8 cellular contexts compared by ENCODE assay signal in the genomic region with DNA sequence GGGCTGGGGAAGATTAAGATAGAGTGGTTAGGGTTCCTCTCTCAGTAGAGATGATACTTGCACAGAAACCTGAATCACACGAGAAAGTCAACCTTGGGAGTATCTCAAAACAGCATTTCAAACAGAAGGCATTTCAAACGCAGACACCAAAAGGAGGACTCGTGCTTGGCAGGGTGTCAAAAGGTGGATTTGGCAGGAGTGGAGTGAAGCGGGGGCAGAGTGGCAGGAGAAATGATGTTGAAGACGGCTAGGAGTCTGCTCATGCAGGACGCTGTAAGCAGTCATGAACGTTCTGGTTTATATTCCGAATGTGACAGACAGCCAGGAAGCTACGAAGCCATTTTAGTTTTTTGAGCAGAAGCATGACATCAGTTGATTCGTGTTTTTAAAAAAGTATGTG. TPM values are rescaled to one million over a fixed set of nuclear protein-coding genes. Genes with fewer than 3 reads are reported as not detected.
DNase-seq lines count a peak whose midpoint lies in the region; ATAC-seq, FAIRE-seq and TF ChIP-seq lines count a peak whose summit lies in the region.
"Not testable (repeated sequence)": the region's sequence is repeated elsewhere in the genome, so short reads cannot be mapped to it uniquely, and the experiment has no call there.
"Had no signal": no experiment of that assay in that cellular context is flagged by ENCODE, and none has a peak within 500 bp of the region (broad histone marks: within the 10 kb centered on the region; RNA-seq: fewer than 3 reads in every experiment).

No MANE protein-coding gene starts in this region.

- TF ChIP-seq RAD21 in A549 (conservative IDR thresholded peaks at IDR 0.05 in 1 of 2, IDR thresholded peaks at IDR 0.05 in 1 of 2); H1 (IDR thresholded peaks at IDR 0.05 in 1 of 2, conservative IDR thresholded peaks at IDR 0.05 in 1 of 2; ENCODE audit: low read depth in 2 of 2, low read length in 2 of 2): not testable (repeated sequence)

- not testable (repeated sequence) for H3K4me3 ChIP-seq in A549; H1 (ENCODE audit: extremely low read depth in 1 of 4, insufficient read depth in 2 of 4, low read depth in 3 of 4, low read length in 4 of 4); thyroid gland (replicated peaks in 1 of 3)

- H3K27me3 ChIP-seq in H1 (replicated peaks in 1 of 4; ENCODE audit: control insufficient read depth in 3 of 4, extremely low read depth in 1 of 4, insufficient read depth in 3 of 4, low read length in 3 of 4); thyroid gland: not testable (repeated sequence)

- not testable (repeated sequence) for H4K91ac ChIP-seq in H1 (replicated peaks; ENCODE audit: insufficient read length, low read length)

- FAIRE-seq in A549 (lab: Jason Lieb, UNC) (peak; percentile 85), H1 (lab: Jason Lieb, UNC) (peak; percentile 68)

- CTCF ChIA-PET in A549 (lab: Yijun Ruan, JAX); H1 (lab: Charles Lee; ENCODE audit: partially characterized antibody): not testable (repeated sequence)

- H3K56ac ChIP-seq in H1 (replicated peaks; ENCODE audit: insufficient read length, low read depth, low read length) = not testable (repeated sequence)

- H3K4me1 ChIP-seq in A549; H1 (replicated peaks in 1 of 4; ENCODE audit: control insufficient read depth in 3 of 4, insufficient read depth in 4 of 4, low read length in 3 of 4); thyroid gland: not testable (repeated sequence)

- H3K27ac ChIP-seq in A549; H1 (ENCODE audit: low read depth, low read length); thyroid gland: not testable (repeated sequence)

- not testable (repeated sequence) for TF ChIP-seq POLR2A in A549 (IDR thresholded peaks at IDR 0.05; ENCODE audit: low read length); H1 (IDR thresholded peaks at IDR 0.05; ENCODE audit: control extremely low read depth in 1 of 2, low read depth in 2 of 2, low read length in 2 of 2); thyroid gland (IDR thresholded peaks at IDR 0.05)

- H4K5ac ChIP-seq in H1 (ENCODE audit: insufficient read length, low read depth, low read length) = not testable (repeated sequence)

- not testable (repeated sequence) for TF ChIP-seq CTCF in A549 (IDR thresholded peaks at IDR 0.05); brain (conservative IDR thresholded peaks at IDR 0.05); H1 (IDR thresholded peaks at IDR 0.05; ENCODE audit: control extremely low read depth in 1 of 3, insufficient read depth in 1 of 3, low read depth in 1 of 3, low read length in 3 of 3); mesothelial cell of epicardium (IDR thresholded peaks at IDR 0.05; ENCODE audit: unreplicated experiment); thyroid gland (IDR thresholded peaks at IDR 0.05)

- not testable (repeated sequence) for H2BK120ac ChIP-seq in H1 (replicated peaks; ENCODE audit: low read depth, low read length)

- in situ Hi-C loops in G401 (cut with HindIII; ENCODE audit: low sequenced_read_pairs) = not testable (repeated sequence)

- not testable (repeated sequence) for H2BK20ac ChIP-seq in H1 (ENCODE audit: low read length)

- H3K36me3 Mint-ChIP-seq in brain, mesothelial cell of epicardium: not testable (repeated sequence)

- H3K4me1 Mint-ChIP-seq in brain = peaks cover 17% of the 10 kb centered on the region
- peaks cover 17% of the 10 kb centered on the region for H3K4me1 Mint-ChIP-seq in mesothelial cell of epicardium

- not testable (repeated sequence) for H3K9ac ChIP-seq in H1 (replicated peaks in 1 of 4; ENCODE audit: extremely low read depth in 1 of 4, low read depth in 3 of 4, low read length in 3 of 4)

- POLR2A ChIA-PET in A549 (lab: Yijun Ruan, JAX); H1 (lab: Charles Lee; ENCODE audit: partially characterized antibody): not testable (repeated sequence)

- not testable (repeated sequence) for H3K9me3 Mint-ChIP-seq in brain, mesothelial cell of epicardium

- DNase-seq in A549 (ENCODE audit: low read depth in 1 of 2, low spot score in 1 of 2); H1 (ENCODE audit: low read depth in 1 of 2, low spot score in 2 of 2); mesothelial cell of epicardium (ENCODE audit: low spot score in 2 of 2, unreplicated experiment in 2 of 2): not testable (repeated sequence)
- DNase-seq in G401 (ENCODE audit: low spot score) (peak; percentile 47), NCI-H2196 (lab: John Stamatoyannopoulos, UW; ENCODE audit: unreplicated experiment) (peak; percentile 5), thyroid gland (peak; percentile 46 to 77)

- not testable (repeated sequence) for H3K18ac ChIP-seq in H1 (ENCODE audit: extremely low read depth, low read length)

- not testable (repeated sequence) for H2AFZ ChIP-seq in H1 (ENCODE audit: low read length)

- not testable (repeated sequence) for H3K4ac ChIP-seq in H1 (replicated peaks; ENCODE audit: insufficient read length, low read depth, low read length)

- H3K79me2 ChIP-seq in H1 (ENCODE audit: control insufficient read depth in 1 of 2, insufficient read depth in 2 of 2, low read length in 2 of 2) = not testable (repeated sequence)

- not testable (repeated sequence) for H3K27me3 Mint-ChIP-seq in brain; mesothelial cell of epicardium (ENCODE audit: low read depth)

- ATAC-seq in A549 = not testable (repeated sequence)

- not testable (repeated sequence) for H4K8ac ChIP-seq in H1 (ENCODE audit: extremely low read depth, insufficient read depth, low read length)

- not testable (repeated sequence) for H3K23ac ChIP-seq in H1 (ENCODE audit: insufficient read length)

- not testable (repeated sequence) for H3K14ac ChIP-seq in H1 (ENCODE audit: insufficient read length)

- H2BK5ac ChIP-seq in H1 (ENCODE audit: low read depth, low read length) = not testable (repeated sequence)

- intact Hi-C loops in thyroid gland (cut with DNase I) = not testable (repeated sequence)

- H3K23me2 ChIP-seq in H1 (ENCODE audit: low read depth, low read length) = not testable (repeated sequence)

- not testable (repeated sequence) for TF ChIP-seq EP300 in A549 (IDR thresholded peaks at IDR 0.05); H1 (IDR thresholded peaks at IDR 0.05; ENCODE audit: borderline replicate concordance in 1 of 2, low read depth in 2 of 2, low read length in 2 of 2)

- H3K9me3 ChIP-seq in A549; H1 (ENCODE audit: insufficient read depth in 2 of 2, low read depth in 1 of 2, low read length in 1 of 2); thyroid gland: not testable (repeated sequence)

- H3K27ac Mint-ChIP-seq in brain = peak overlapping the region in 3 of 5 experiments; percentile 75 to 94 (median 85)
- H3K27ac Mint-ChIP-seq in mesothelial cell of epicardium = peak overlapping the region; percentile 50

- H3K4me2 ChIP-seq in A549; H1 (ENCODE audit: insufficient read depth in 1 of 2, low read depth in 2 of 2, low read length in 2 of 2): not testable (repeated sequence)

- WGBS in A549 (ENCODE audit: missing lambda C conversion rate) = 64% methylated on average over 10 of the region's 10 CpGs
- 85% methylated on average over 4 of the region's 10 CpGs; no CpG with 5 or more reads in 1 of the 2 experiments for WGBS in H1 (ENCODE audit: extremely low coverage in 1 of 2, insufficient coverage in 1 of 2, insufficient read length in 1 of 2, insufficient replicate concordance in 2 of 2, low coverage in 1 of 2, low lambda C conversion rate in 2 of 2, missing lambda C conversion rate in 1 of 2), 2 experiments
- WGBS in thyroid gland, 2 donors = 19 to 39% methylated on average over 10 of the region's 10 CpGs

- not testable (repeated sequence) for H2BK15ac ChIP-seq in H1 (ENCODE audit: low read length)

- H2BK12ac ChIP-seq in H1 (ENCODE audit: low read depth, low read length) = not testable (repeated sequence)

- not testable (repeated sequence) for H3K36me3 ChIP-seq in H1 (ENCODE audit: control insufficient read depth in 2 of 4, insufficient read depth in 4 of 4, low read length in 3 of 4); thyroid gland

- not testable (repeated sequence) for H4K20me1 ChIP-seq in H1 (replicated peaks in 1 of 2; ENCODE audit: control insufficient read depth in 1 of 2, insufficient read depth in 2 of 2, low read length in 2 of 2)

- H3K79me1 ChIP-seq in H1 (ENCODE audit: low read depth, low read length) = not testable (repeated sequence)

- not testable (repeated sequence) for H2AK5ac ChIP-seq in H1 (ENCODE audit: low read depth, low read length)

- H3K4me3 Mint-ChIP-seq in brain, mesothelial cell of epicardium: not testable (repeated sequence)

RNA-seq across cellular contexts. Expression of a gene that starts 18.5 kb away (rescaled TPM):
- polyA plus RNA-seq in A549 (2011; rRNA removed) (52.4 and 56.4 TPM in 2 replicates), A549 (2017; fragmentation: RNase III; extraction: RNeasy Plus Mini Kit Qiagen cat#74134 plus additional on column Dnase treatment) (7.8 to 13.3 TPM (median 8.7 TPM) in 3 replicates), brain (ENCODE audit: insufficient read depth, low read depth, low replicate concordance) (19.7 TPM), H1 (2011; rRNA removed) (323 and 417 TPM in 2 replicates)
- 8.3 and 11.1 TPM in 2 replicates for polyA plus RNA-seq in A549 (2012; cell fraction: cytosol; rRNA removed)
- polyA plus RNA-seq in A549 (2012; cell fraction: nucleus; rRNA removed) = 15.0 and 23.3 TPM in 2 replicates
- 72.9 and 109 TPM in 2 replicates for polyA minus RNA-seq in A549 (2011; rRNA and poly(A)+ RNA removed)
- total RNA-seq in G401 (2014; rRNA removed; shearing (Covaris generic)) = 32.5 and 32.9 TPM in 2 replicates
- 664 and 688 TPM in 2 replicates for total RNA-seq in H1 (2021; fragmentation: NEBNext Ultra II Directional; extraction: Animal tissue kit (Norgen Biotek cat#: 25700))
- polyA plus RNA-seq in H1 (2011; cell fraction: cytosol; rRNA removed) = 357 TPM
- 233 TPM for polyA plus RNA-seq in H1 (2011; cell fraction: nucleus; rRNA removed)
- 327 to 809 TPM (median 365 TPM) in 4 replicates for polyA plus RNA-seq in H1 (2012, experiment 1 of 2)
- polyA plus RNA-seq in H1 (2012, experiment 2 of 2) = 290 TPM
- polyA plus RNA-seq in H1 (2013, experiment 1 of 2) = 1,112 TPM
- polyA plus RNA-seq in H1 (2013, experiment 2 of 2) = 1,127 TPM
- polyA minus RNA-seq in H1 (2011; rRNA and poly(A)+ RNA removed) = 579 and 805 TPM in 2 replicates
- polyA minus RNA-seq in H1 (2011; cell fraction: cytosol; rRNA and poly(A)+ RNA removed) = 243 TPM
- polyA minus RNA-seq in H1 (2011; cell fraction: nucleus; rRNA and poly(A)+ RNA removed) = 193 TPM
- total RNA-seq in mesothelial cell of epicardium (170 to 186 TPM (median 186 TPM) in 3 replicates), thyroid gland (10 to 100 TPM in 2 of 4 donors, 1 to 10 TPM in 2; 9.2 to 81.0 (median 40.1) TPM)
- total RNA-seq: Calu3 had no signal
